1 cellular context compared by ENCODE assay signal in the genomic region with DNA sequence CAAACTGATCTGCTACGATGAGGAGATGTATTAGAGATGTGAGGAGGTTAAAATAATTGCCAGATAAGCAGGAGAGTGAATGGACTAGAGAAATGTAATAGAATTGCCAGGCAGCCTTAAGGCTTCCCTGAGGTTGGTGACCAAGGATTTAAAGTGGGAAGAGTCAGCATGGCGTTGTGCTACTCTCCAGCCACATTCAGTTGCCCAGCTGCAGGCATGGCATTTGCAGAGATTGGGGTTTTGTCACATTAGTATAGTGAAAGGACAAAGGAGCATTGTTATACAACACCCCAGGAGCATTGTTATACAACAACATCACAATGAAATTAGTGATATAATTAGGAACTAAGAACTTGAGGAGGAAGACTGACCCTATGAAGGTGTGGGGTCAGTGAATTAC.
TF ChIP-seq lines count a peak whose summit lies in the region.

No MANE protein-coding gene starts in this region.

TF ChIP-seq in SK-N-SH treated with all-trans-retinoic acid at 6 μM for 48 hours, 23 proteins besides CTCF, POLR2A, EP300 and RAD21:
- TF ChIP-seq, protein P1, sequence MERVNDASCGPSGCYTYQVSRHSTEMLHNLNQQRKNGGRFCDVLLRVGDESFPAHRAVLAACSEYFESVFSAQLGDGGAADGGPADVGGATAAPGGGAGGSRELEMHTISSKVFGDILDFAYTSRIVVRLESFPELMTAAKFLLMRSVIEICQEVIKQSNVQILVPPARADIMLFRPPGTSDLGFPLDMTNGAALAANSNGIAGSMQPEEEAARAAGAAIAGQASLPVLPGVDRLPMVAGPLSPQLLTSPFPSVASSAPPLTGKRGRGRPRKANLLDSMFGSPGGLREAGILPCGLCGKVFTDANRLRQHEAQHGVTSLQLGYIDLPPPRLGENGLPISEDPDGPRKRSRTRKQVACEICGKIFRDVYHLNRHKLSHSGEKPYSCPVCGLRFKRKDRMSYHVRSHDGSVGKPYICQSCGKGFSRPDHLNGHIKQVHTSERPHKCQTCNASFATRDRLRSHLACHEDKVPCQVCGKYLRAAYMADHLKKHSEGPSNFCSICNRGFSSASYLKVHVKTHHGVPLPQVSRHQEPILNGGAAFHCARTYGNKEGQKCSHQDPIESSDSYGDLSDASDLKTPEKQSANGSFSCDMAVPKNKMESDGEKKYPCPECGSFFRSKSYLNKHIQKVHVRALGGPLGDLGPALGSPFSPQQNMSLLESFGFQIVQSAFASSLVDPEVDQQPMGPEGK (CRISPR knock-in tag; IDR thresholded peaks at IDR 0.05; ENCODE audit: borderline replicate concordance) = no peak
- TF ChIP-seq TCF4 (CRISPR knock-in tag; IDR thresholded peaks at IDR 0.05; ENCODE audit: borderline replicate concordance) (no peak), GLIS3 (CRISPR knock-in tag; IDR thresholded peaks at IDR 0.05) (no peak), ESRRG (CRISPR knock-in tag; IDR thresholded peaks at IDR 0.05) (no peak), CSDC2 (CRISPR knock-in tag; IDR thresholded peaks at IDR 0.05) (no peak), OSR1 (CRISPR knock-in tag; IDR thresholded peaks at IDR 0.05) (no peak), PPARA (CRISPR knock-in tag; IDR thresholded peaks at IDR 0.05; ENCODE audit: borderline replicate concordance) (no peak), CREB5 (CRISPR knock-in tag; IDR thresholded peaks at IDR 0.05; ENCODE audit: low read depth) (no peak), ZNF70 (CRISPR knock-in tag; IDR thresholded peaks at IDR 0.05) (no peak), SNAI2 (CRISPR knock-in tag; IDR thresholded peaks at IDR 0.05) (no peak), POU6F1 (CRISPR knock-in tag; IDR thresholded peaks at IDR 0.05; ENCODE audit: borderline replicate concordance, low read depth) (no peak), BACH2 (CRISPR knock-in tag; IDR thresholded peaks at IDR 0.05; ENCODE audit: borderline replicate concordance) (no peak), ZNF565 (CRISPR knock-in tag; conservative IDR thresholded peaks at IDR 0.05; ENCODE audit: low read depth) (no peak), ZNF8 (CRISPR knock-in tag; IDR thresholded peaks at IDR 0.05) (no peak), RARB (CRISPR knock-in tag; IDR thresholded peaks at IDR 0.05) (no peak), ARNTL (CRISPR knock-in tag; IDR thresholded peaks at IDR 0.05; ENCODE audit: borderline replicate concordance, low read depth) (no peak), ZC3H10 (CRISPR knock-in tag; IDR thresholded peaks at IDR 0.05) (no peak)
- TF ChIP-seq, protein P2, sequence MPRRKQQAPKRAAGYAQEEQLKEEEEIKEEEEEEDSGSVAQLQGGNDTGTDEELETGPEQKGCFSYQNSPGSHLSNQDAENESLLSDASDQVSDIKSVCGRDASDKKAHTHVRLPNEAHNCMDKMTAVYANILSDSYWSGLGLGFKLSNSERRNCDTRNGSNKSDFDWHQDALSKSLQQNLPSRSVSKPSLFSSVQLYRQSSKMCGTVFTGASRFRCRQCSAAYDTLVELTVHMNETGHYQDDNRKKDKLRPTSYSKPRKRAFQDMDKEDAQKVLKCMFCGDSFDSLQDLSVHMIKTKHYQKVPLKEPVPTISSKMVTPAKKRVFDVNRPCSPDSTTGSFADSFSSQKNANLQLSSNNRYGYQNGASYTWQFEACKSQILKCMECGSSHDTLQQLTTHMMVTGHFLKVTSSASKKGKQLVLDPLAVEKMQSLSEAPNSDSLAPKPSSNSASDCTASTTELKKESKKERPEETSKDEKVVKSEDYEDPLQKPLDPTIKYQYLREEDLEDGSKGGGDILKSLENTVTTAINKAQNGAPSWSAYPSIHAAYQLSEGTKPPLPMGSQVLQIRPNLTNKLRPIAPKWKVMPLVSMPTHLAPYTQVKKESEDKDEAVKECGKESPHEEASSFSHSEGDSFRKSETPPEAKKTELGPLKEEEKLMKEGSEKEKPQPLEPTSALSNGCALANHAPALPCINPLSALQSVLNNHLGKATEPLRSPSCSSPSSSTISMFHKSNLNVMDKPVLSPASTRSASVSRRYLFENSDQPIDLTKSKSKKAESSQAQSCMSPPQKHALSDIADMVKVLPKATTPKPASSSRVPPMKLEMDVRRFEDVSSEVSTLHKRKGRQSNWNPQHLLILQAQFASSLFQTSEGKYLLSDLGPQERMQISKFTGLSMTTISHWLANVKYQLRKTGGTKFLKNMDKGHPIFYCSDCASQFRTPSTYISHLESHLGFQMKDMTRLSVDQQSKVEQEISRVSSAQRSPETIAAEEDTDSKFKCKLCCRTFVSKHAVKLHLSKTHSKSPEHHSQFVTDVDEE (CRISPR knock-in tag; IDR thresholded peaks at IDR 0.05) = no peak
- TF ChIP-seq, protein P3, sequence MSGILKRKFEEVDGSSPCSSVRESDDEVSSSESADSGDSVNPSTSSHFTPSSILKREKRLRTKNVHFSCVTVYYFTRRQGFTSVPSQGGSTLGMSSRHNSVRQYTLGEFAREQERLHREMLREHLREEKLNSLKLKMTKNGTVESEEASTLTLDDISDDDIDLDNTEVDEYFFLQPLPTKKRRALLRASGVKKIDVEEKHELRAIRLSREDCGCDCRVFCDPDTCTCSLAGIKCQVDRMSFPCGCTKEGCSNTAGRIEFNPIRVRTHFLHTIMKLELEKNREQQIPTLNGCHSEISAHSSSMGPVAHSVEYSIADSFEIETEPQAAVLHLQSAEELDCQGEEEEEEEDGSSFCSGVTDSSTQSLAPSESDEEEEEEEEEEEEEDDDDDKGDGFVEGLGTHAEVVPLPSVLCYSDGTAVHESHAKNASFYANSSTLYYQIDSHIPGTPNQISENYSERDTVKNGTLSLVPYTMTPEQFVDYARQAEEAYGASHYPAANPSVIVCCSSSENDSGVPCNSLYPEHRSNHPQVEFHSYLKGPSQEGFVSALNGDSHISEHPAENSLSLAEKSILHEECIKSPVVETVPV (CRISPR knock-in tag; IDR thresholded peaks at IDR 0.05) = no peak
